Comparison of ENCODE assay signal across 1 cellular context in genomic region chr15:28901987-28902745, GRCh38.
TF ChIP-seq lines count a peak whose summit lies in the region.

No MANE protein-coding gene starts in this region.

TF ChIP-seq in K562, 482 proteins besides CTCF, POLR2A, EP300 and RAD21 (continued from another document):
- 0 out of 4 replicates have a peak, but pooled peaks of 1 of the 2 experiments have one; percentile 22 for TF ChIP-seq MLLT1 (IDR thresholded peaks at IDR 0.05)
- peak; percentile 64 for TF ChIP-seq SPI1 (IDR thresholded peaks at IDR 0.05; ENCODE audit: borderline replicate concordance, low read depth, low read length)
- TF ChIP-seq, protein P1, sequence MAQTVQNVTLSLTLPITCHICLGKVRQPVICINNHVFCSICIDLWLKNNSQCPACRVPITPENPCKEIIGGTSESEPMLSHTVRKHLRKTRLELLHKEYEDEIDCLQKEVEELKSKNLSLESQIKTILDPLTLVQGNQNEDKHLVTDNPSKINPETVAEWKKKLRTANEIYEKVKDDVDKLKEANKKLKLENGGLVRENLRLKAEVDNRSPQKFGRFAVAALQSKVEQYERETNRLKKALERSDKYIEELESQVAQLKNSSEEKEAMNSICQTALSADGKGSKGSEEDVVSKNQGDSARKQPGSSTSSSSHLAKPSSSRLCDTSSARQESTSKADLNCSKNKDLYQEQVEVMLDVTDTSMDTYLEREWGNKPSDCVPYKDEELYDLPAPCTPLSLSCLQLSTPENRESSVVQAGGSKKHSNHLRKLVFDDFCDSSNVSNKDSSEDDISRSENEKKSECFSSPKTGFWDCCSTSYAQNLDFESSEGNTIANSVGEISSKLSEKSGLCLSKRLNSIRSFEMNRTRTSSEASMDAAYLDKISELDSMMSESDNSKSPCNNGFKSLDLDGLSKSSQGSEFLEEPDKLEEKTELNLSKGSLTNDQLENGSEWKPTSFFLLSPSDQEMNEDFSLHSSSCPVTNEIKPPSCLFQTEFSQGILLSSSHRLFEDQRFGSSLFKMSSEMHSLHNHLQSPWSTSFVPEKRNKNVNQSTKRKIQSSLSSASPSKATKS (CRISPR knock-in tag; IDR thresholded peaks at IDR 0.05) = no peak
- TF ChIP-seq ZNF707 (CRISPR knock-in tag; conservative IDR thresholded peaks at IDR 0.05) = no peak
- TF ChIP-seq PKNOX1 (IDR thresholded peaks at IDR 0.05) = peak; percentile 69
- no peak for TF ChIP-seq CCNT2 (IDR thresholded peaks at IDR 0.05; ENCODE audit: borderline replicate concordance, extremely low read depth, insufficient read length, low read depth, low read length)
- peak; percentile 91 for TF ChIP-seq ZBTB33 (CRISPR knock-in tag; IDR thresholded peaks at IDR 0.05)
- no peak for TF ChIP-seq SMAD2 (IDR thresholded peaks at IDR 0.05; ENCODE audit: low read depth, low read length)
- no peak for TF ChIP-seq NFRKB (IDR thresholded peaks at IDR 0.05; ENCODE audit: low read depth)
- TF ChIP-seq RHOXF2B (CRISPR knock-in tag; conservative IDR thresholded peaks at IDR 0.05) = no peak
- TF ChIP-seq, protein P2, sequence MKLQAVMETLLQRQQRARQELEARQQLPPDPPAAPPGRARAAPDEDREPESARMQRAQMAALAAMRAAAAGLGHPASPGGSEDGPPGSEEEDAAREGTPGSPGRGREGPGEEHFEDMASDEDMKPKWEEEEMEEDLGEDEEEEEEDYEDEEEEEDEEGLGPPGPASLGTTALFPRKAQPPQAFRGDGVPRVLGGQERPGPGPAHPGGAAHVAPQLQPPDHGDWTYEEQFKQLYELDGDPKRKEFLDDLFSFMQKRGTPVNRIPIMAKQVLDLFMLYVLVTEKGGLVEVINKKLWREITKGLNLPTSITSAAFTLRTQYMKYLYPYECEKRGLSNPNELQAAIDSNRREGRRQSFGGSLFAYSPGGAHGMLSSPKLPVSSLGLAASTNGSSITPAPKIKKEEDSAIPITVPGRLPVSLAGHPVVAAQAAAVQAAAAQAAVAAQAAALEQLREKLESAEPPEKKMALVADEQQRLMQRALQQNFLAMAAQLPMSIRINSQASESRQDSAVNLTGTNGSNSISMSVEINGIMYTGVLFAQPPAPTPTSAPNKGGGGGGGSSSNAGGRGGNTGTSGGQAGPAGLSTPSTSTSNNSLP (IDR thresholded peaks at IDR 0.05; ENCODE audit: borderline replicate concordance, low read depth, low read length) = peak; percentile 27; the same call in 1 of the 2 replicates
- no peak for TF ChIP-seq TCF3 (CRISPR knock-in tag; IDR thresholded peaks at IDR 0.05)
- no peak for TF ChIP-seq SNRNP70 (optimal IDR thresholded peaks at IDR 0.05; ENCODE audit: low read depth, low read length)
- no peak for TF ChIP-seq HES1 (IDR thresholded peaks at IDR 0.05; ENCODE audit: low read depth)
- TF ChIP-seq RBM22 (IDR thresholded peaks at IDR 0.05; ENCODE audit: low read depth, low read length, poor library complexity, severe bottlenecking) = no peak
- TF ChIP-seq TCF7 (IDR thresholded peaks at IDR 0.05; ENCODE audit: borderline replicate concordance) = no peak
- no peak for TF ChIP-seq ZNF318 (IDR thresholded peaks at IDR 0.05; ENCODE audit: borderline replicate concordance in 1 of 2, low read depth in 1 of 2)
- peak; percentile 32; the same call in 1 of the 2 replicates for TF ChIP-seq DPF2 (IDR thresholded peaks at IDR 0.05)
- TF ChIP-seq, protein P3, sequence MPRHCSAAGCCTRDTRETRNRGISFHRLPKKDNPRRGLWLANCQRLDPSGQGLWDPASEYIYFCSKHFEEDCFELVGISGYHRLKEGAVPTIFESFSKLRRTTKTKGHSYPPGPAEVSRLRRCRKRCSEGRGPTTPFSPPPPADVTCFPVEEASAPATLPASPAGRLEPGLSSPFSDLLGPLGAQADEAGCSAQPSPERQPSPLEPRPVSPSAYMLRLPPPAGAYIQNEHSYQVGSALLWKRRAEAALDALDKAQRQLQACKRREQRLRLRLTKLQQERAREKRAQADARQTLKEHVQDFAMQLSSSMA (CRISPR knock-in tag; IDR thresholded peaks at IDR 0.05) = no peak
- TF ChIP-seq RFX1 (IDR thresholded peaks at IDR 0.05) = no peak
- TF ChIP-seq DACH1 (IDR thresholded peaks at IDR 0.05; ENCODE audit: partially characterized antibody) = peak; percentile 62
- TF ChIP-seq MAFF (IDR thresholded peaks at IDR 0.05; ENCODE audit: low read length) = no peak
- 0 out of 4 replicates have a peak, but pooled peaks of 1 of the 2 experiments have one; percentile 30 for TF ChIP-seq UBTF (IDR thresholded peaks at IDR 0.05; ENCODE audit: borderline replicate concordance in 1 of 2, low read depth in 2 of 2, low read length in 2 of 2)
- TF ChIP-seq, protein P4, sequence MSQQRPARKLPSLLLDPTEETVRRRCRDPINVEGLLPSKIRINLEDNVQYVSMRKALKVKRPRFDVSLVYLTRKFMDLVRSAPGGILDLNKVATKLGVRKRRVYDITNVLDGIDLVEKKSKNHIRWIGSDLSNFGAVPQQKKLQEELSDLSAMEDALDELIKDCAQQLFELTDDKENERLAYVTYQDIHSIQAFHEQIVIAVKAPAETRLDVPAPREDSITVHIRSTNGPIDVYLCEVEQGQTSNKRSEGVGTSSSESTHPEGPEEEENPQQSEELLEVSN (IDR thresholded peaks at IDR 0.05; ENCODE audit: borderline replicate concordance in 1 of 2, extremely low read depth in 1 of 2, insufficient read depth in 1 of 2, insufficient read length in 1 of 2, low read depth in 1 of 2, low read length in 1 of 2, poor library complexity in 1 of 2, severe bottlenecking in 1 of 2) = peak in 1 of 2 experiments; percentile 10
- peak; percentile 45 for TF ChIP-seq KLF16 (IDR thresholded peaks at IDR 0.05)
- TF ChIP-seq MEIS2 (IDR thresholded peaks at IDR 0.05; ENCODE audit: partially characterized antibody) = peak; percentile 46
- TF ChIP-seq RCOR1 (IDR thresholded peaks at IDR 0.05; ENCODE audit: borderline replicate concordance in 1 of 2, low read depth in 2 of 2, low read length in 2 of 2) = peak in 1 of 2 experiments; percentile 47; a peak in 1 of 4 replicates
- TF ChIP-seq JUND (IDR thresholded peaks at IDR 0.05; ENCODE audit: borderline replicate concordance, low read depth, low read length) = 0 out of 2 replicates have a peak, but pooled peaks have one; percentile 9
- peak; percentile 32; the same call in 1 of the 3 replicates for TF ChIP-seq JUND (tag; IDR thresholded peaks at IDR 0.05; ENCODE audit: borderline replicate concordance, low read depth, low read length)
- no peak for TF ChIP-seq POLR2G (IDR thresholded peaks at IDR 0.05; ENCODE audit: low read depth, low read length)
